In genomic region chr7:108815815-108816214, GRCh38 we compare ENCODE assay signal across 1 cellular context.
TF ChIP-seq lines count a peak whose summit lies in the region.

No MANE protein-coding gene starts in this region.

TF ChIP-seq in SK-N-SH, 30 proteins besides CTCF, POLR2A, EP300 and RAD21 (continued from another document):
- no peak for TF ChIP-seq IRF3 (IDR thresholded peaks at IDR 0.05; ENCODE audit: low read depth, low read length)
- no peak for TF ChIP-seq MAX (IDR thresholded peaks at IDR 0.05; ENCODE audit: low read depth)
- peak; percentile 90 for TF ChIP-seq CHD2 (IDR thresholded peaks at IDR 0.05; ENCODE audit: low read length, partially characterized antibody)
- no peak for TF ChIP-seq JUND (IDR thresholded peaks at IDR 0.05)
- TF ChIP-seq NFIC (IDR thresholded peaks at IDR 0.05; ENCODE audit: borderline replicate concordance): no peak
- TF ChIP-seq USF1 (IDR thresholded peaks at IDR 0.05; ENCODE audit: borderline replicate concordance, low read depth): no peak
